ENCODE assay signal across 15 cellular contexts in the genomic region with DNA sequence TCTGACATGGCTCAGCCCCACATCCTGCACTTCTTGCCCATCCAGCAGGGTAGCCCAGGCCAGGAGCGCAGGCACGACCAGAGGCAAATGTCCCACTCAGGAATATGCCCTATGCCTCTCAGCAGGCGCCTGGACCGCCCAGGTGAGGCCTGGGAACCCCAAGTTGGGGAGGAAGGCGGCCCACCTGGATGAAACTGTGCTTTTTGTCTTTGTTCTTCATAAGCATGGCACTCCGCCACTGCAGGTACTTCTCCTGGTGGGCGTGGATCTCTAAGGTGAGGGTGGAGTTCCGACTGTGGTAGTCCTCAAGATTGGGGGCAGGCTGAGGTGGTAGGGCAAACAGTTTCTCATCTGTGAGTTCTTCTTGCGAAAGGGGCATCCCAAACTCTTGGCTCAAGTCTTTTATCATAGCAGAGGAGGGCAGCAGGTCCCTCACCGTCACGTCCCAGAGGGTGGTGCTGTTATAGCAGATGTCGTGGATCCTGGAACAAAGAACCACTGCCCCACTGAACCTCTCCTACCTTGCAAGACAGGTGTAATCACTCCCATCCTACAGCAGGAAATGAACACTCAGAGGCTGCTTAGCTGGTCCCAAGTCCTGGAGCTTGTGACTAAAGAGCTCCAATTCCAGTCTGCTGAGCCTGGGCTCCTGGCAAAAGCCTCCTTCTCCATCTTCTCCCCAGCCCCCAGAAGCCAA.
"Had no signal": no experiment of that assay in that cellular context is flagged by ENCODE, and none has a peak within 500 bp of the region (broad histone marks: within the 10 kb centered on the region; RNA-seq: fewer than 3 reads in every experiment).

No MANE protein-coding gene starts in this region.

- H3K27me3 ChIP-seq: brain microvascular endothelial cell, right lobe of liver, uterus had no signal

- ATAC-seq: activated CD4-positive, CD25-positive, alpha-beta regulatory T cell treated with anti-CD3 and anti-CD28 coated beads, Interleukin-2, amount 50 U/mL, for 24 hours; psoas muscle; stimulated activated naive CD8-positive, alpha-beta T cell treated with anti-CD3 and anti-CD28 coated beads, Interleukin-15, amount 100 ng/mL, for 72 hours had no signal

- H3K36me3 ChIP-seq: brain microvascular endothelial cell, right lobe of liver, spleen, thoracic aorta, uterus had no signal

- H3K27ac ChIP-seq: brain microvascular endothelial cell, psoas muscle, right lobe of liver, spleen, thoracic aorta, uterus had no signal

- H3K4me1 ChIP-seq: psoas muscle, right lobe of liver, spleen, uterus had no signal

- H3K9me3 ChIP-seq: psoas muscle, right lobe of liver, thoracic aorta, uterus had no signal

- DNase-seq: activated T-cell treated with anti-CD3 and anti-CD28 coated beads, Interleukin-2, amount 50 U/mL, for 72 hours; anterior cingulate cortex; brain microvascular endothelial cell; cortex of kidney; effector CD4-positive, alpha-beta T cell; head of caudate nucleus; occipital lobe; psoas muscle; right lobe of liver; spleen; stimulated activated naive CD8-positive, alpha-beta T cell treated with anti-CD3 and anti-CD28 coated beads, Interleukin-15, amount 100 ng/mL, for 72 hours; T-helper 2 cell; uterus had no signal

- H3K4me3 ChIP-seq: psoas muscle, right lobe of liver, spleen, thoracic aorta, uterus had no signal
